In genomic region chr9:129724456-129725190, GRCh38 we compare ENCODE assay signal across 18 cellular contexts. TPM values are rescaled to one million over a fixed set of nuclear protein-coding genes. Genes with fewer than 3 reads are reported as not detected.
"Had no signal": no experiment of that assay in that cellular context is flagged by ENCODE, and none has a peak within 500 bp of the region (broad histone marks: within the 10 kb centered on the region; RNA-seq: fewer than 3 reads in every experiment).

No MANE protein-coding gene starts in this region.

- ATAC-seq: activated CD8-positive, alpha-beta memory T cell treated with anti-CD3 and anti-CD28 coated beads, Interleukin-2, amount 10 ng/mL, durations not matched to agents 7 days and 5 days; activated T-cell treated with anti-CD3 and anti-CD28 coated beads, Interleukin-2, amount 50 U/mL, for 4 hours; gastrocnemius medialis; lower lobe of right lung had no signal

- H3K79me2 ChIP-seq: parathyroid adenoma had no signal

- H3K9me3 ChIP-seq: gastrocnemius medialis, heart left ventricle, lower lobe of right lung, sigmoid colon had no signal

- H2AFZ ChIP-seq: parathyroid adenoma had no signal

- H3K9ac ChIP-seq: parathyroid adenoma had no signal

- H3K4me3 ChIP-seq: dorsolateral prefrontal cortex, gastrocnemius medialis, heart left ventricle, lower lobe of right lung, sigmoid colon had no signal

- FAIRE-seq: bronchial epithelial cell had no signal

- H3K36me3 Mint-ChIP-seq: activated CD8-positive, alpha-beta memory T cell treated with anti-CD3 and anti-CD28 coated beads, Interleukin-2, amount 10 ng/mL, durations not matched to agents 7 days and 5 days; activated naive CD4-positive, alpha-beta T cell treated with anti-CD3 and anti-CD28 coated beads, Interleukin-2, amount 50 U/mL, for 24 hours had no signal

- H3K27me3 ChIP-seq: sigmoid colon had no signal

- H3K36me3 ChIP-seq: gastrocnemius medialis, heart left ventricle, lower lobe of right lung, sigmoid colon, WERI-Rb-1 had no signal

- DNase-seq: activated CD4-positive, alpha-beta T cell treated with anti-CD3 and anti-CD28 coated beads, Interleukin-2, amount 50 U/mL, for 48 hours; activated CD8-positive, alpha-beta memory T cell treated with anti-CD3 and anti-CD28 coated beads, Interleukin-2, amount 10 ng/mL, durations not matched to agents 7 days and 5 days; activated effector memory CD4-positive, alpha-beta T cell treated with Interleukin-2 at 50 U/mL for 16 hours; activated T-cell treated with anti-CD3 and anti-CD28 coated beads, Interleukin-2, amount 50 U/mL, for 4 hours; anterior cingulate cortex; dorsolateral prefrontal cortex; endodermal cell; gastrocnemius medialis; heart left ventricle; lower lobe of right lung; midbrain; sigmoid colon; stimulated activated CD4-positive, alpha-beta T cell treated with anti-CD3 and anti-CD28 coated beads, Interleukin-1b, Interleukin-23, amount 100 ng/mL, for 48 hours; T-helper 1 cell; WERI-Rb-1 had no signal

- H3K27ac Mint-ChIP-seq: activated CD8-positive, alpha-beta memory T cell treated with anti-CD3 and anti-CD28 coated beads, Interleukin-2, amount 10 ng/mL, durations not matched to agents 7 days and 5 days; activated naive CD4-positive, alpha-beta T cell treated with anti-CD3 and anti-CD28 coated beads, Interleukin-2, amount 50 U/mL, for 24 hours; endodermal cell had no signal

- H3K4me1 ChIP-seq: parathyroid adenoma had no signal

- H3K4me3 Mint-ChIP-seq: activated CD8-positive, alpha-beta memory T cell treated with anti-CD3 and anti-CD28 coated beads, Interleukin-2, amount 10 ng/mL, durations not matched to agents 7 days and 5 days; activated naive CD4-positive, alpha-beta T cell treated with anti-CD3 and anti-CD28 coated beads, Interleukin-2, amount 50 U/mL, for 24 hours; activated T-cell treated with anti-CD3 and anti-CD28 coated beads, Interleukin-2, amount 50 U/mL, for 4 hours; endodermal cell had no signal

- H3K27ac ChIP-seq: gastrocnemius medialis, lower lobe of right lung, parathyroid adenoma, sigmoid colon, WERI-Rb-1 had no signal

- H3K9me3 Mint-ChIP-seq: activated naive CD4-positive, alpha-beta T cell treated with anti-CD3 and anti-CD28 coated beads, Interleukin-2, amount 50 U/mL, for 24 hours; activated T-cell treated with anti-CD3 and anti-CD28 coated beads, Interleukin-2, amount 50 U/mL, for 4 hours; endodermal cell had no signal

- H3K4me1 Mint-ChIP-seq: activated naive CD4-positive, alpha-beta T cell treated with anti-CD3 and anti-CD28 coated beads, Interleukin-2, amount 50 U/mL, for 24 hours had no signal

RNA-seq across cellular contexts. Expression of gene PTGES, which starts 28.2 kb away (rescaled TPM):
- total RNA-seq: activated CD8-positive, alpha-beta memory T cell treated with anti-CD3 and anti-CD28 coated beads, Interleukin-2, amount 10 ng/mL, durations not matched to agents 7 days and 5 days; activated T-cell treated with anti-CD3 and anti-CD28 coated beads, Interleukin-2, amount 50 U/mL, for 4 hours had no signal

RNA-seq across cellular contexts. Expression of gene PRRX2, which starts 59.2 kb away (rescaled TPM):
- total RNA-seq: bronchial epithelial cell had no signal
